In the genomic region with DNA sequence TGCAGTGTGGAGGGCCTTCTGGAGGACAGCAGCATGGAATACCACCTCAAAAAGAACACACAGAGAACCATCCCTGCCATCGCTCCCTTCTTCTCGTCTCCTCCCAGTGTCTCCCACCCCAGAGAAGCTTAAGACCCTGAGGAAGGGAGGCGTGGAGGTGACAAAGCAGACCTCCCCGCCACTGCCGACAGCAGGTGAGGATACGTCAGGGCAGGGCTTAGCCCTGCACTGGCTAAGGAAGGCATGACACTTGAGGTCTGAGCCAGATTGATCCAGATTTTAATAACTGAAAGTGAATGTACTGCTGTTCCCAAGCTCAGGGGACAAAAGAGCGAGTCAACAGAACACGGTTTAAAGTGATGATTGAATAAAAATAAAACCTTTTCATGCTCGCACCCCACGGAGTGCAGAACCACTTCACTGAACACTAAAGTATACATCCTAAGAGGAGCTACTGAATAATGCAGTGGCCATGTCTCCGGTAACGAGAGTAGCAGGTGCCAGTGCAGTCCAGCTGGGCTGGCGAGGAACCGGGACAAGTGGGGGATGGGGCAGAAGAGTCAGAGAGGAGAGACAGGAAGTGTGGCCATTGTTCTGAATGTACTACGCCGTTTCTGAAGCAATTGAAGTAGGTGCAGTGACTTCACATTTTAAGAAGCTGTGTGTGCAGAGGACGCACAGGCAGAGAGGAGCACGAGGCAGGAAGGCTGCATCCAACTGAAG, we compare ENCODE assay signal across 16 cellular contexts.
DNase-seq lines count a peak whose midpoint lies in the region; ATAC-seq and TF ChIP-seq lines count a peak whose summit lies in the region.
"Had no signal": no experiment of that assay in that cellular context is flagged by ENCODE, and none has a peak within 500 bp of the region (broad histone marks: within the 10 kb centered on the region; RNA-seq: fewer than 3 reads in every experiment).

No MANE protein-coding gene starts in this region.

- DNase-seq in NCI-H1417 treated with DMSO at 0.1 percent for 48 hours (lab: John Stamatoyannopoulos, UW), result peak; percentile 64
- peak; percentile 61 for DNase-seq in NCI-H2227 treated with DMSO at 0.1 percent for 48 hours (lab: John Stamatoyannopoulos, UW)
- peak; percentile 3 for DNase-seq in dermis blood vessel endothelial cell
- DNase-seq in upper lobe of right lung, result peak; percentile 64
- DNase-seq in ovary, result no peak
- DNase-seq: activated CD8-positive, alpha-beta T cell treated with anti-CD3 and anti-CD28 coated beads, Interleukin-2, amount 10 ng/mL, durations not matched to agents 7 days and 5 days; activated naive CD8-positive, alpha-beta T cell treated with anti-CD3 and anti-CD28 coated beads, Interleukin-2, amount 50 U/mL, for 24 hours; foreskin fibroblast; left colon; NCI-H226; PC-9; psoas muscle had no signal

- intact Hi-C loops in upper lobe of right lung (cut with DNase I), result no loop called here
- intact Hi-C loops in ovary (cut with DNase I), result no loop called here

- H3K9me3 ChIP-seq in upper lobe of right lung, result no peaks in the 10 kb centered on the region
- no peaks in the 10 kb centered on the region for H3K9me3 ChIP-seq in ovary
- H3K9me3 ChIP-seq: BLaER1 treated with 17β-estradiol and CSF1 and Interleukin-3, amounts not matched to agents 10 nM and 100 nM; psoas muscle had no signal

- TF ChIP-seq EP300 in ovary (IDR thresholded peaks at IDR 0.05), result no peak

- H3K4me1 ChIP-seq in upper lobe of right lung (no peaks in the 10 kb centered on the region), ovary (ENCODE audit: insufficient read depth) (no peaks in the 10 kb centered on the region)
- H3K4me1 ChIP-seq: psoas muscle had no signal

- 89 to 92% (median 92%) methylated on average over 18 of the region's 18 CpGs for WGBS in ovary, 3 donors

- TF ChIP-seq POLR2A in ovary (IDR thresholded peaks at IDR 0.05), result no peak

- H3K36me3 ChIP-seq in upper lobe of right lung (no peaks in the 10 kb centered on the region), ovary (no peaks in the 10 kb centered on the region)
- H3K36me3 ChIP-seq: BLaER1 treated with 17β-estradiol and CSF1 and Interleukin-3, amounts not matched to agents 10 nM and 100 nM had no signal

- no peak overlapping the region for H3K27ac ChIP-seq in upper lobe of right lung
- no peak overlapping the region for H3K27ac ChIP-seq in ovary
- H3K27ac ChIP-seq: BLaER1 treated with 17β-estradiol and CSF1 and Interleukin-3, amounts not matched to agents 10 nM and 100 nM; KMS-11; PC-9; psoas muscle had no signal

- H3K27me3 ChIP-seq in upper lobe of right lung (no peaks in the 10 kb centered on the region), ovary (no peaks in the 10 kb centered on the region)
- H3K27me3 ChIP-seq: BLaER1 treated with 17β-estradiol and CSF1 and Interleukin-3, amounts not matched to agents 10 nM and 100 nM had no signal

- TF ChIP-seq CTCF in upper lobe of right lung (IDR thresholded peaks at IDR 0.05), result no peak
- TF ChIP-seq CTCF in ovary (IDR thresholded peaks at IDR 0.05), result no peak

- ATAC-seq in upper lobe of right lung (peak; percentile 78), GM21367 (IDR thresholded peaks at IDR 0.05; ENCODE audit: unreplicated experiment) (no peak), GM18519 (IDR thresholded peaks at IDR 0.05; ENCODE audit: low FRiP score, unreplicated experiment) (no peak)
- ATAC-seq: activated CD8-positive, alpha-beta T cell treated with anti-CD3 and anti-CD28 coated beads, Interleukin-2, amount 10 ng/mL, durations not matched to agents 7 days and 5 days; activated naive CD8-positive, alpha-beta T cell treated with anti-CD3 and anti-CD28 coated beads, Interleukin-2, amount 50 U/mL, for 24 hours; left colon; psoas muscle had no signal

- no peak overlapping the region for H3K4me3 ChIP-seq in upper lobe of right lung
- H3K4me3 ChIP-seq in ovary, result no peak overlapping the region
- H3K4me3 ChIP-seq: BLaER1 treated with 17β-estradiol and CSF1 and Interleukin-3, amounts not matched to agents 10 nM and 100 nM; PC-9; psoas muscle had no signal

Comparison
In these comparisons a context has a peak if more than half of its experiments do, and no peak if none do; other contexts are left out.
1. DNase-seq: peak in NCI-H1417 treated with DMSO at 0.1 percent for 48 hours (single experiment), NCI-H2227 treated with DMSO at 0.1 percent for 48 hours (single experiment), dermis blood vessel endothelial cell (single experiment) and upper lobe of right lung (single experiment); none in ovary (0 of 5).